8 cellular contexts compared by ENCODE assay signal in the genomic region with DNA sequence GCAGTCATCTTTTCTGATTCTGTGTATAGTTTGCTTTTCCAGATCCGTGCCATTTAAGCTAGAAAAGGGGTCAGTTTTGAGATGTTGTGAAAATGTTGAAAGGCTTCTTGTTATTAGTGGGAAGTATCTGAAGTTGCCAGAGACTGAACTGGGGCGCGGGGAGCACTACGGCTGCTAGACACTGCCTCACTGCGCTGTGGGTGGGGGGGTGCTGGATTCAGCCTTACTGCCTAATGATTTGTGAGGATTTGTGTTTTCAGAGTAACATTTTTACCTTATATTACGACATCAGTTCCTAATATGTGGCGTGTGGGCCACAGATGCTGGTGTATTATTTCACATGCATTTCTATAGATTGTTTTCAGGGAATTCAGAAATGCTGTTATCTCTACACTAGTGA. TPM values are rescaled to one million over a fixed set of nuclear protein-coding genes. Genes with fewer than 3 reads are reported as not detected.
DNase-seq lines count a peak whose midpoint lies in the region; ATAC-seq, FAIRE-seq and TF ChIP-seq lines count a peak whose summit lies in the region.
"Not testable (repeated sequence)": the region's sequence is repeated elsewhere in the genome, so short reads cannot be mapped to it uniquely, and the experiment has no call there.

No MANE protein-coding gene starts in this region.

- intact Hi-C loops in activated CD4-positive, alpha-beta T cell treated with anti-CD3 and anti-CD28 coated beads for 36 hours (cut with DNase I, micrococcal nuclease), result not testable (repeated sequence)
- intact Hi-C loops in dendritic cell treated with granulocyte-macrophage colony-stimulating factor and Interleukin-4, amounts not matched to agents 40 ng/mL and 50 ng/mL, for 4 days (cut with micrococcal nuclease), result loop anchor here (5.0 kb wide), 1 partner anchor 619 kb away; the partner anchor contains the start of genes BRD9 and TRIP13
- intact Hi-C loops in HepG2 (cut with micrococcal nuclease; ENCODE audit: unreplicated experiment), result loop anchor here (5.0 kb wide), 1 partner anchor 56 kb away; the partner anchor contains the start of genes CCDC127 and SDHA

- CTCF ChIA-PET in AG04449 (lab: Yijun Ruan, JAX); activated naive CD4-positive, alpha-beta T cell treated with anti-CD3 and anti-CD28 coated beads, Interleukin-2, amount 10 ng/mL, durations not matched to agents 7 days and 5 days (lab: Charles Lee); HepG2 (lab: Yijun Ruan, JAX; ENCODE audit: low intra/inter-chr PET ratio, low total read pairs): not testable (repeated sequence)
- CTCF ChIA-PET in activated CD4-positive, alpha-beta T cell treated with anti-CD3 and anti-CD28 coated beads for 36 hours (lab: Charles Lee), result interaction anchor here (0.6 to 0.7 kb wide), 2 partner anchors 27 to 38 kb away, joined by 3 to 4 read pairs; no protein-coding TSS in a partner anchor

- H3K36me3 ChIP-seq in GM23248 (ENCODE audit: low read depth) (peaks cover 20% of the 10 kb centered on the region; the same call in 1 of the 2 replicates), HepG2 (replicated peaks in 1 of 2; ENCODE audit: control insufficient read depth in 1 of 2, insufficient read depth in 2 of 2, low read length in 2 of 2) (peaks cover 4 to 13% of the 10 kb centered on the region in 2 experiments; a peak in 4 of 5 replicates)

- TF ChIP-seq RAD21 in HepG2 (CRISPR knock-in tag; IDR thresholded peaks at IDR 0.05), result not testable (repeated sequence)

- H3K9ac ChIP-seq in GM23248, result peak overlapping the region; percentile 92
- peak overlapping the region; percentile 22; the same call in 1 of the 2 replicates for H3K9ac ChIP-seq in HepG2 (ENCODE audit: insufficient read depth, low read depth, low read length)

- peak overlapping the region; percentile 3; the same call in 1 of the 2 replicates for H3K4me3 ChIP-seq in AG04449 (ENCODE audit: low read depth, low read length)
- H3K4me3 ChIP-seq in GM23248, result peak overlapping the region; percentile 76
- H3K4me3 ChIP-seq in NB4 (ENCODE audit: low read depth, low read length), result peak overlapping the region; percentile 66
- H3K4me3 ChIP-seq in HepG2 (replicated peaks in 1 of 3; ENCODE audit: insufficient read depth in 1 of 3, low read depth in 2 of 3, low read length in 3 of 3), result peak overlapping the region in 2 of 3 experiments; percentile 12 to 91; a peak in 1 of 6 replicates

- peaks cover 12% of the 10 kb centered on the region for H3F3A ChIP-seq in GM23248 (ENCODE audit: insufficient read depth)

- not testable (repeated sequence) for H3K27me3 Mint-ChIP-seq in activated CD4-positive, alpha-beta T cell treated with anti-CD3 and anti-CD28 coated beads for 36 hours; activated naive CD4-positive, alpha-beta T cell treated with anti-CD3 and anti-CD28 coated beads, Interleukin-2, amount 10 ng/mL, durations not matched to agents 7 days and 5 days; dendritic cell treated with granulocyte-macrophage colony-stimulating factor and Interleukin-4, amounts not matched to agents 40 ng/mL and 50 ng/mL, for 4 days; osteocyte (ENCODE audit: unreplicated experiment)

- not testable (repeated sequence) for H3K27ac ChIP-seq in GM23248; HepG2 (ENCODE audit: extremely low read length, insufficient read depth, low read length)

- H3K4me1 ChIP-seq in GM23248 (ENCODE audit: insufficient read depth) (peaks cover 11% of the 10 kb centered on the region), HepG2 (ENCODE audit: insufficient read depth, low read length) (peaks cover 23% of the 10 kb centered on the region)

- in situ Hi-C loops in GM23248 (cut with MboI); HepG2 (cut with HindIII; ENCODE audit: extremely low pct_ligation_motif_present, low pct_unique_long_range_greater_than_20kb): not testable (repeated sequence)

- H3K4me3 Mint-ChIP-seq in activated CD4-positive, alpha-beta T cell treated with anti-CD3 and anti-CD28 coated beads for 36 hours, result peak overlapping the region; percentile 95
- H3K4me3 Mint-ChIP-seq in activated naive CD4-positive, alpha-beta T cell treated with anti-CD3 and anti-CD28 coated beads, Interleukin-2, amount 10 ng/mL, durations not matched to agents 7 days and 5 days, result peak overlapping the region; percentile 92
- peak overlapping the region; percentile 52 for H3K4me3 Mint-ChIP-seq in dendritic cell treated with granulocyte-macrophage colony-stimulating factor and Interleukin-4, amounts not matched to agents 40 ng/mL and 50 ng/mL, for 4 days
- peak overlapping the region; percentile 92 for H3K4me3 Mint-ChIP-seq in osteocyte (ENCODE audit: unreplicated experiment)

- not testable (repeated sequence) for H3K9me3 ChIP-seq in GM23248 (ENCODE audit: low read depth); HepG2 (ENCODE audit: low read length)

- not testable (repeated sequence) for ATAC-seq in activated CD4-positive, alpha-beta T cell treated with anti-CD3 and anti-CD28 coated beads for 36 hours; HepG2

- H3K4me1 Mint-ChIP-seq in activated CD4-positive, alpha-beta T cell treated with anti-CD3 and anti-CD28 coated beads for 36 hours, result peaks cover 43% of the 10 kb centered on the region
- H3K4me1 Mint-ChIP-seq in activated naive CD4-positive, alpha-beta T cell treated with anti-CD3 and anti-CD28 coated beads, Interleukin-2, amount 10 ng/mL, durations not matched to agents 7 days and 5 days, result peaks cover 44% of the 10 kb centered on the region
- H3K4me1 Mint-ChIP-seq in dendritic cell treated with granulocyte-macrophage colony-stimulating factor and Interleukin-4, amounts not matched to agents 40 ng/mL and 50 ng/mL, for 4 days (ENCODE audit: low read depth), result peaks cover 32% of the 10 kb centered on the region
- peaks cover 32% of the 10 kb centered on the region for H3K4me1 Mint-ChIP-seq in osteocyte (ENCODE audit: unreplicated experiment)

- not testable (repeated sequence) for H3K27ac Mint-ChIP-seq in activated CD4-positive, alpha-beta T cell treated with anti-CD3 and anti-CD28 coated beads for 36 hours
- peak overlapping the region; percentile 38 for H3K27ac Mint-ChIP-seq in activated naive CD4-positive, alpha-beta T cell treated with anti-CD3 and anti-CD28 coated beads, Interleukin-2, amount 10 ng/mL, durations not matched to agents 7 days and 5 days
- peak overlapping the region; percentile 71 for H3K27ac Mint-ChIP-seq in dendritic cell treated with granulocyte-macrophage colony-stimulating factor and Interleukin-4, amounts not matched to agents 40 ng/mL and 50 ng/mL, for 4 days
- peak overlapping the region; percentile 91 for H3K27ac Mint-ChIP-seq in osteocyte (ENCODE audit: unreplicated experiment)

- peak overlapping the region; percentile 86 for H3K4me2 ChIP-seq in GM23248 (ENCODE audit: unreplicated experiment)
- H3K4me2 ChIP-seq in HepG2 (ENCODE audit: low read depth, low read length), result peak overlapping the region; percentile 53

- POLR2A ChIA-PET in AG04449 (lab: Yijun Ruan, JAX); activated CD4-positive, alpha-beta T cell treated with anti-CD3 and anti-CD28 coated beads for 36 hours (lab: Charles Lee); HepG2 (lab: Yijun Ruan, JAX): not testable (repeated sequence)

- not testable (repeated sequence) for H3K27me3 ChIP-seq in GM23248 (replicated peaks; ENCODE audit: insufficient read depth); HepG2 (ENCODE audit: control insufficient read depth in 1 of 2, insufficient read depth in 2 of 2, low read length in 2 of 2)

- not testable (repeated sequence) for H3K9me2 ChIP-seq in GM23248 (ENCODE audit: insufficient read depth)

- H4K20me1 ChIP-seq in GM23248 (ENCODE audit: insufficient read depth); HepG2 (ENCODE audit: insufficient read depth, low read length): not testable (repeated sequence)

- WGBS in GM23248 (ENCODE audit: low coverage in 1 of 2, low lambda C conversion rate in 2 of 2, missing lambda C conversion rate in 2 of 2), 2 experiments, result 81 to 82% methylated on average over 7 of the region's 7 CpGs
- WGBS in HepG2 (ENCODE audit: low lambda C conversion rate), result 90% methylated on average over 7 of the region's 7 CpGs

- not testable (repeated sequence) for TF ChIP-seq POLR2A in NB4 (IDR thresholded peaks at IDR 0.05; ENCODE audit: extremely low read depth, insufficient read length); HepG2 (IDR thresholded peaks at IDR 0.05; ENCODE audit: insufficient read depth in 1 of 2, low read depth in 2 of 2, low read length in 2 of 2)

- not testable (repeated sequence) for BruUV-seq in HepG2 (replicated peaks; lab: Mats Ljungman, UMichigan)

- H2AFZ ChIP-seq in GM23248; HepG2 (ENCODE audit: low read length): not testable (repeated sequence)

- H3K36me3 Mint-ChIP-seq in activated CD4-positive, alpha-beta T cell treated with anti-CD3 and anti-CD28 coated beads for 36 hours (ENCODE audit: low read depth), result peaks cover 32% of the 10 kb centered on the region
- peaks cover 26% of the 10 kb centered on the region for H3K36me3 Mint-ChIP-seq in activated naive CD4-positive, alpha-beta T cell treated with anti-CD3 and anti-CD28 coated beads, Interleukin-2, amount 10 ng/mL, durations not matched to agents 7 days and 5 days
- H3K36me3 Mint-ChIP-seq in dendritic cell treated with granulocyte-macrophage colony-stimulating factor and Interleukin-4, amounts not matched to agents 40 ng/mL and 50 ng/mL, for 4 days (ENCODE audit: low read depth), result peaks cover 47% of the 10 kb centered on the region
- peaks cover 17% of the 10 kb centered on the region for H3K36me3 Mint-ChIP-seq in osteocyte (ENCODE audit: unreplicated experiment)

- not testable (repeated sequence) for DNase-seq in AG04449 (ENCODE audit: low read depth, low spot score); GM23248; NB4 (ENCODE audit: low read depth); activated CD4-positive, alpha-beta T cell treated with anti-CD3 and anti-CD28 coated beads for 36 hours; activated naive CD4-positive, alpha-beta T cell treated with anti-CD3 and anti-CD28 coated beads, Interleukin-2, amount 10 ng/mL, durations not matched to agents 7 days and 5 days; HepG2 (ENCODE audit: low spot score); osteocyte (ENCODE audit: extremely low spot score, unreplicated experiment)

- H3K79me2 ChIP-seq in GM23248 (ENCODE audit: insufficient read depth), result peaks cover 70% of the 10 kb centered on the region
- peaks cover 31% of the 10 kb centered on the region for H3K79me2 ChIP-seq in HepG2 (ENCODE audit: insufficient read depth, low read length)

- TF ChIP-seq EP300 in HepG2 (IDR thresholded peaks at IDR 0.05; ENCODE audit: low read depth in 2 of 2, low read length in 2 of 2); HepG2 (CRISPR knock-in tag; IDR thresholded peaks at IDR 0.05; ENCODE audit: borderline replicate concordance): not testable (repeated sequence)

- not testable (repeated sequence) for FAIRE-seq in HepG2 (lab: Jason Lieb, UNC)

- H3K9me3 Mint-ChIP-seq in activated CD4-positive, alpha-beta T cell treated with anti-CD3 and anti-CD28 coated beads for 36 hours (ENCODE audit: low read depth); activated naive CD4-positive, alpha-beta T cell treated with anti-CD3 and anti-CD28 coated beads, Interleukin-2, amount 10 ng/mL, durations not matched to agents 7 days and 5 days; dendritic cell treated with granulocyte-macrophage colony-stimulating factor and Interleukin-4, amounts not matched to agents 40 ng/mL and 50 ng/mL, for 4 days; osteocyte (ENCODE audit: unreplicated experiment): not testable (repeated sequence)

- not testable (repeated sequence) for TF ChIP-seq CTCF in AG04449 (IDR thresholded peaks at IDR 0.05; ENCODE audit: insufficient read depth, low read length, missing control alignments); NB4 (IDR thresholded peaks at IDR 0.05; ENCODE audit: low read depth, low read length); HepG2 (CRISPR knock-in tag; IDR thresholded peaks at IDR 0.05); osteocyte (IDR thresholded peaks at IDR 0.05)

RNA-seq across cellular contexts. Expression of gene PDCD6, which starts 2.0 kb away (rescaled TPM):
- 117 and 131 TPM in 2 replicates for total RNA-seq in GM23248 (2014; rRNA removed; shearing (Covaris generic))
- polyA plus RNA-seq in GM23248 (2016; fragmentation: Nextera tagmentation; extraction: Ambion mirVana) (199 and 200 TPM in 2 replicates), HepG2 (2011; rRNA removed) (150 and 176 TPM in 2 replicates)
- total RNA-seq in activated CD4-positive, alpha-beta T cell treated with anti-CD3 and anti-CD28 coated beads for 36 hours, result 10 to 100 TPM; 69.5 to 91.6 TPM
- total RNA-seq in HepG2 (2016; rRNA removed; fragmentation: Illumina TruSeq; extraction: Trizol) (120 and 134 TPM in 2 replicates), osteocyte (94.7 and 106 TPM in 2 replicates)
- 36.0 and 42.8 TPM in 2 replicates for total RNA-seq in HepG2 (2016; cell fraction: cytosol; rRNA removed; fragmentation: Illumina TruSeq; extraction: Trizol; ENCODE audit: low read depth)
- 119 and 122 TPM in 2 replicates for total RNA-seq in HepG2 (2016; cell fraction: insoluble cytoplasmic fraction; rRNA removed; fragmentation: Illumina TruSeq; extraction: Trizol)
- 79.2 and 83.1 TPM in 2 replicates for total RNA-seq in HepG2 (2016; cell fraction: membrane; rRNA removed; fragmentation: Illumina TruSeq; extraction: Trizol)
- 56.7 and 60.4 TPM in 2 replicates for total RNA-seq in HepG2 (2016; cell fraction: nucleus; rRNA removed; fragmentation: Illumina TruSeq; extraction: Trizol)
- polyA plus RNA-seq in HepG2 (2011; cell fraction: cytosol; rRNA removed), result 179 and 184 TPM in 2 replicates
- 76.8 and 88.9 TPM in 2 replicates for polyA plus RNA-seq in HepG2 (2011; cell fraction: nucleus; rRNA removed)
- 73.8 and 84.9 TPM in 2 replicates for polyA plus RNA-seq in HepG2 (2012)
- polyA plus RNA-seq in HepG2 (2016; cell fraction: cytosol; fragmentation: Illumina TruSeq; extraction: Trizol; ENCODE audit: low read depth), result 39.4 and 49.9 TPM in 2 replicates
- polyA plus RNA-seq in HepG2 (2016; cell fraction: insoluble cytoplasmic fraction; fragmentation: Illumina TruSeq; extraction: Trizol; ENCODE audit: low read depth), result 131 and 139 TPM in 2 replicates
- polyA plus RNA-seq in HepG2 (2016; cell fraction: membrane; fragmentation: Illumina TruSeq; extraction: Trizol; ENCODE audit: low read depth), result 63.4 and 71.2 TPM in 2 replicates
- 103 and 107 TPM in 2 replicates for polyA plus RNA-seq in HepG2 (2016; cell fraction: nucleus; fragmentation: Illumina TruSeq; extraction: Trizol; ENCODE audit: insufficient read depth, low read depth)
- polyA minus RNA-seq in HepG2 (2011; rRNA and poly(A)+ RNA removed; ENCODE audit: low replicate concordance), result 89.6 and 367 TPM in 2 replicates
- polyA minus RNA-seq in HepG2 (2011; cell fraction: cytosol; rRNA and poly(A)+ RNA removed), result 38.6 and 39.9 TPM in 2 replicates
- polyA minus RNA-seq in HepG2 (2011; cell fraction: nucleus; rRNA and poly(A)+ RNA removed), result 39.9 and 46.1 TPM in 2 replicates

RNA-seq across cellular contexts. Expression of gene AHRR, which starts 48.0 kb away (rescaled TPM):
- 33.7 and 40.0 TPM in 2 replicates for total RNA-seq in GM23248 (2014; rRNA removed; shearing (Covaris generic))
- polyA plus RNA-seq in GM23248 (2016; fragmentation: Nextera tagmentation; extraction: Ambion mirVana) (11.9 and 13.2 TPM in 2 replicates), HepG2 (2011; rRNA removed) (0.18 and 0.28 TPM in 2 replicates)
- 10 to 100 TPM; 15.1 to 20.5 TPM for total RNA-seq in activated CD4-positive, alpha-beta T cell treated with anti-CD3 and anti-CD28 coated beads for 36 hours
- total RNA-seq in HepG2 (2016; rRNA removed; fragmentation: Illumina TruSeq; extraction: Trizol) (0.13 and 0.35 TPM in 2 replicates), osteocyte (54.9 and 55.8 TPM in 2 replicates)
- total RNA-seq in HepG2 (2016; cell fraction: cytosol; rRNA removed; fragmentation: Illumina TruSeq; extraction: Trizol; ENCODE audit: low read depth), result 0.30 and 0.44 TPM in 2 replicates
- total RNA-seq in HepG2 (2016; cell fraction: insoluble cytoplasmic fraction; rRNA removed; fragmentation: Illumina TruSeq; extraction: Trizol), result 0.17 and 0.19 TPM in 2 replicates
- total RNA-seq in HepG2 (2016; cell fraction: membrane; rRNA removed; fragmentation: Illumina TruSeq; extraction: Trizol), result 0.14 and 0.22 TPM in 2 replicates
- 0.19 and 0.41 TPM in 2 replicates for total RNA-seq in HepG2 (2016; cell fraction: nucleus; rRNA removed; fragmentation: Illumina TruSeq; extraction: Trizol)
- polyA plus RNA-seq in HepG2 (2011; cell fraction: cytosol; rRNA removed), result 0.17 and 0.20 TPM in 2 replicates
- 1.5 and 2.1 TPM in 2 replicates for polyA plus RNA-seq in HepG2 (2011; cell fraction: nucleus; rRNA removed)
- 0.23 and 0.61 TPM in 2 replicates for polyA plus RNA-seq in HepG2 (2012)
- polyA plus RNA-seq in HepG2 (2016; cell fraction: cytosol; fragmentation: Illumina TruSeq; extraction: Trizol; ENCODE audit: low read depth), result 0.16 TPM in 1 of 2 replicates, not detected in the other
- 0.15 and 0.39 TPM in 2 replicates for polyA plus RNA-seq in HepG2 (2016; cell fraction: insoluble cytoplasmic fraction; fragmentation: Illumina TruSeq; extraction: Trizol; ENCODE audit: low read depth)
- 0.09 and 0.48 TPM in 2 replicates for polyA plus RNA-seq in HepG2 (2016; cell fraction: membrane; fragmentation: Illumina TruSeq; extraction: Trizol; ENCODE audit: low read depth)
- 0.63 and 0.89 TPM in 2 replicates for polyA plus RNA-seq in HepG2 (2016; cell fraction: nucleus; fragmentation: Illumina TruSeq; extraction: Trizol; ENCODE audit: insufficient read depth, low read depth)
- polyA minus RNA-seq in HepG2 (2011; rRNA and poly(A)+ RNA removed; ENCODE audit: low replicate concordance), result 0.30 and 8.5 TPM in 2 replicates
- polyA minus RNA-seq in HepG2 (2011; cell fraction: cytosol; rRNA and poly(A)+ RNA removed), result 0.40 TPM in 1 of 2 replicates, not detected in the other
- polyA minus RNA-seq in HepG2 (2011; cell fraction: nucleus; rRNA and poly(A)+ RNA removed), result 0.39 and 1.1 TPM in 2 replicates

RNA-seq across cellular contexts. Expression of gene SDHA, which starts 55.4 kb away (rescaled TPM):
- total RNA-seq in GM23248 (2014; rRNA removed; shearing (Covaris generic)), result 64.1 and 71.5 TPM in 2 replicates
- polyA plus RNA-seq in GM23248 (2016; fragmentation: Nextera tagmentation; extraction: Ambion mirVana), result 95.9 and 99.2 TPM in 2 replicates
- total RNA-seq in activated CD4-positive, alpha-beta T cell treated with anti-CD3 and anti-CD28 coated beads for 36 hours, result 100 to 1,000 TPM; 104 to 121 TPM
- 192 and 240 TPM in 2 replicates for total RNA-seq in HepG2 (2016; rRNA removed; fragmentation: Illumina TruSeq; extraction: Trizol)
- 42.0 and 46.9 TPM in 2 replicates for total RNA-seq in HepG2 (2016; cell fraction: cytosol; rRNA removed; fragmentation: Illumina TruSeq; extraction: Trizol; ENCODE audit: low read depth)
- total RNA-seq in HepG2 (2016; cell fraction: insoluble cytoplasmic fraction; rRNA removed; fragmentation: Illumina TruSeq; extraction: Trizol), result 168 and 247 TPM in 2 replicates
- 52.9 and 56.5 TPM in 2 replicates for total RNA-seq in HepG2 (2016; cell fraction: membrane; rRNA removed; fragmentation: Illumina TruSeq; extraction: Trizol)
- 141 and 179 TPM in 2 replicates for total RNA-seq in HepG2 (2016; cell fraction: nucleus; rRNA removed; fragmentation: Illumina TruSeq; extraction: Trizol)
- polyA plus RNA-seq in HepG2 (2011; rRNA removed), result 156 and 185 TPM in 2 replicates
- polyA plus RNA-seq in HepG2 (2011; cell fraction: cytosol; rRNA removed), result 110 and 117 TPM in 2 replicates
- 108 and 110 TPM in 2 replicates for polyA plus RNA-seq in HepG2 (2011; cell fraction: nucleus; rRNA removed)
- 146 and 185 TPM in 2 replicates for polyA plus RNA-seq in HepG2 (2012)
- polyA plus RNA-seq in HepG2 (2016; cell fraction: cytosol; fragmentation: Illumina TruSeq; extraction: Trizol; ENCODE audit: low read depth), result 12.6 and 16.7 TPM in 2 replicates
- polyA plus RNA-seq in HepG2 (2016; cell fraction: insoluble cytoplasmic fraction; fragmentation: Illumina TruSeq; extraction: Trizol; ENCODE audit: low read depth), result 131 and 149 TPM in 2 replicates
- polyA plus RNA-seq in HepG2 (2016; cell fraction: membrane; fragmentation: Illumina TruSeq; extraction: Trizol; ENCODE audit: low read depth), result 23.0 and 24.9 TPM in 2 replicates
- 181 and 200 TPM in 2 replicates for polyA plus RNA-seq in HepG2 (2016; cell fraction: nucleus; fragmentation: Illumina TruSeq; extraction: Trizol; ENCODE audit: insufficient read depth, low read depth)
- polyA minus RNA-seq in HepG2 (2011; rRNA and poly(A)+ RNA removed; ENCODE audit: low replicate concordance), result 514 and 684 TPM in 2 replicates
- polyA minus RNA-seq in HepG2 (2011; cell fraction: cytosol; rRNA and poly(A)+ RNA removed), result 123 and 151 TPM in 2 replicates
- 128 and 143 TPM in 2 replicates for polyA minus RNA-seq in HepG2 (2011; cell fraction: nucleus; rRNA and poly(A)+ RNA removed)
- 130 and 136 TPM in 2 replicates for total RNA-seq in osteocyte

RNA-seq across cellular contexts. Expression of gene CCDC127, which starts 55.5 kb away (rescaled TPM):
- total RNA-seq in GM23248 (2014; rRNA removed; shearing (Covaris generic)), result 6.3 and 7.5 TPM in 2 replicates
- polyA plus RNA-seq in GM23248 (2016; fragmentation: Nextera tagmentation; extraction: Ambion mirVana) (10.4 and 11.3 TPM in 2 replicates), HepG2 (2011; rRNA removed) (2.9 and 3.7 TPM in 2 replicates)
- 1 to 10 TPM; 6.0 to 7.0 TPM for total RNA-seq in activated CD4-positive, alpha-beta T cell treated with anti-CD3 and anti-CD28 coated beads for 36 hours
- total RNA-seq in HepG2 (2016; rRNA removed; fragmentation: Illumina TruSeq; extraction: Trizol) (2.8 and 4.3 TPM in 2 replicates), osteocyte (9.9 and 11.1 TPM in 2 replicates)
- total RNA-seq in HepG2 (2016; cell fraction: cytosol; rRNA removed; fragmentation: Illumina TruSeq; extraction: Trizol; ENCODE audit: low read depth), result 1.0 and 1.3 TPM in 2 replicates
- 2.2 and 4.2 TPM in 2 replicates for total RNA-seq in HepG2 (2016; cell fraction: insoluble cytoplasmic fraction; rRNA removed; fragmentation: Illumina TruSeq; extraction: Trizol)
- total RNA-seq in HepG2 (2016; cell fraction: membrane; rRNA removed; fragmentation: Illumina TruSeq; extraction: Trizol), result 1.4 and 2.0 TPM in 2 replicates
- total RNA-seq in HepG2 (2016; cell fraction: nucleus; rRNA removed; fragmentation: Illumina TruSeq; extraction: Trizol), result 3.4 and 4.3 TPM in 2 replicates
- polyA plus RNA-seq in HepG2 (2011; cell fraction: cytosol; rRNA removed), result 2.6 and 3.2 TPM in 2 replicates
- polyA plus RNA-seq in HepG2 (2011; cell fraction: nucleus; rRNA removed), result 4.9 and 6.4 TPM in 2 replicates
- polyA plus RNA-seq in HepG2 (2012), result 5.0 and 5.2 TPM in 2 replicates
- polyA plus RNA-seq in HepG2 (2016; cell fraction: cytosol; fragmentation: Illumina TruSeq; extraction: Trizol; ENCODE audit: low read depth), result 0.50 and 0.51 TPM in 2 replicates
- polyA plus RNA-seq in HepG2 (2016; cell fraction: insoluble cytoplasmic fraction; fragmentation: Illumina TruSeq; extraction: Trizol; ENCODE audit: low read depth), result 1.8 and 2.3 TPM in 2 replicates
- 0.66 and 0.68 TPM in 2 replicates for polyA plus RNA-seq in HepG2 (2016; cell fraction: membrane; fragmentation: Illumina TruSeq; extraction: Trizol; ENCODE audit: low read depth)
- polyA plus RNA-seq in HepG2 (2016; cell fraction: nucleus; fragmentation: Illumina TruSeq; extraction: Trizol; ENCODE audit: insufficient read depth, low read depth), result 8.7 and 9.9 TPM in 2 replicates
- polyA minus RNA-seq in HepG2 (2011; rRNA and poly(A)+ RNA removed; ENCODE audit: low replicate concordance), result 2.8 and 7.8 TPM in 2 replicates
- 2.0 TPM in 2 replicates for polyA minus RNA-seq in HepG2 (2011; cell fraction: cytosol; rRNA and poly(A)+ RNA removed)
- polyA minus RNA-seq in HepG2 (2011; cell fraction: nucleus; rRNA and poly(A)+ RNA removed), result 6.7 and 8.1 TPM in 2 replicates

Comparison
In these comparisons a context has a peak if more than half of its experiments do, and no peak if none do; other contexts are left out.
1. H3K4me3 ChIP-seq: peak in every context shown above with its lines; median percentile 76 in GM23248; 66 in NB4; 52 in HepG2; 3 in AG04449.
2. RNA of gene AHRR, which starts 48.0 kb away (total RNA-seq): 54.9 to 55.8 TPM in osteocyte, 33.7 to 40.0 TPM in GM23248 and 15.1 to 20.5 TPM in activated CD4-positive, alpha-beta T cell treated with anti-CD3 and anti-CD28 coated beads for 36 hours; 0.13 to 0.44 TPM in HepG2; every median in the first group is over 10 times any median in the second.
3. Peak in every context shown above with its lines, with median percentiles within 50 percentile points of each other: H3K4me3 Mint-ChIP-seq.